ENCODE assay signal across 25 cellular contexts in the genomic region with DNA sequence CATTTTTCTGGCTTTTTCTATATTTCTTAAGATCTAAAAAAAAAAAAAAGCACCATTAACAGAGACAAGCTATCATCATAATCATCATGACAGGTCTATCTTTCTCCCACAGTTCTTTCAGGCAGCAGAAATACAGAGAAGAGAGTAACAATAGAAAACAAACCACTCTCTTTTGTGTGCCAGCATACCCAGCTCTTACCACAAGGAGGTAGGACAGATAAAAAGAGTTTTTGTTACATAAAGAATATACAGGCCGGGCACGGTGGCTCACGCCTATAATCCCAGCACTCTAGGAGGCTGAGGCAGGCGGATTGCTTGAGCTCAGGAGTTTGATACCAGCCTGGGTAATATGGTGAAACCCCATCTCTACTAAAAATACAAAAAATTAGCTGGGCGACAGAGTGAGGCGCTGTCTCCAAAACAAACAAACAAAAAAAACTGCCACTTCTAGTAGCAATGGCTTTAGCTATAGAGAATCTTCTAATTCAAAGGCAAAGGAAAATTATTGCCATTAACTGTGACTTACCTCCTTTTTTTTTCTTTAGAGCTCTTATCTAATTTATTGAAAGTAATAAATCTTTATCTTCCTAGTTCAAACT. TPM values are rescaled to one million over a fixed set of nuclear protein-coding genes. Genes with fewer than 3 reads are reported as not detected.
DNase-seq lines count a peak whose midpoint lies in the region; ATAC-seq, FAIRE-seq and TF ChIP-seq lines count a peak whose summit lies in the region.
"Had no signal": no experiment of that assay in that cellular context is flagged by ENCODE, and none has a peak within 500 bp of the region (broad histone marks: within the 10 kb centered on the region; RNA-seq: fewer than 3 reads in every experiment).

No MANE protein-coding gene starts in this region.

- no peaks in the 10 kb centered on the region for H3K4me1 Mint-ChIP-seq in activated T-helper 1 cell treated with anti-CD3 and anti-CD28 coated beads, Interleukin-12 subunit alpha, Interleukin-12 subunit beta, Interleukin-2, Interleukin-4 antibody, amounts not matched to agents 30 ng/mL and 10 ng/mL and 1 ng/mL, durations not matched to agents 14 hours and 24 hours and 36 hours (ENCODE audit: low read depth)
- peaks cover 14% of the 10 kb centered on the region for H3K4me1 Mint-ChIP-seq in activated T-cell treated with anti-CD3 and anti-CD28 coated beads, Interleukin-2, amount 50 U/mL, for 24 hours (ENCODE audit: low read depth)

- H4K20me1 ChIP-seq in Loucy (ENCODE audit: insufficient read depth, low read length, poor library complexity, severe bottlenecking) (peaks cover 12% of the 10 kb centered on the region), neural cell (ENCODE audit: insufficient read depth) (no peaks in the 10 kb centered on the region)

- no peaks in the 10 kb centered on the region for H3K9me2 ChIP-seq in Loucy (replicated peaks; ENCODE audit: low read depth, low read length)
- no peaks in the 10 kb centered on the region for H3K9me2 ChIP-seq in neural cell (ENCODE audit: insufficient read depth, low read length)

- H3K4me3 Mint-ChIP-seq in activated T-helper 1 cell treated with anti-CD3 and anti-CD28 coated beads, Interleukin-12 subunit alpha, Interleukin-12 subunit beta, Interleukin-2, Interleukin-4 antibody, amounts not matched to agents 30 ng/mL and 10 ng/mL and 1 ng/mL, durations not matched to agents 14 hours and 24 hours and 36 hours, result no peak overlapping the region
- no peak overlapping the region for H3K4me3 Mint-ChIP-seq in activated T-cell treated with anti-CD3 and anti-CD28 coated beads, Interleukin-2, amount 50 U/mL, for 24 hours
- H3K4me3 Mint-ChIP-seq: activated CD4-positive, alpha-beta memory T cell treated with anti-CD3 and anti-CD28 coated beads, Interleukin-2, amount 10 ng/mL, durations not matched to agents 7 days and 5 days; dendritic cell treated with granulocyte-macrophage colony-stimulating factor and Interleukin-4, amounts not matched to agents 40 ng/mL and 50 ng/mL, for 4 days; IgD-negative memory B cell; naive thymus-derived CD8-positive, alpha-beta T cell had no signal

- peak overlapping the region; percentile 44 for H3K27ac ChIP-seq in neural cell (ENCODE audit: low read length)
- H3K27ac ChIP-seq: cardiac muscle cell, left lung, parathyroid adenoma, RWPE1, testis, vagina had no signal

- DNase-seq in COLO829 (ENCODE audit: low spot score) (peak; percentile 3), H54 (ENCODE audit: insufficient read length, low spot score) (no peak), HCEC 1CT (no peak)
- DNase-seq in activated T-helper 1 cell treated with anti-CD3 and anti-CD28 coated beads, Interleukin-12 subunit alpha, Interleukin-12 subunit beta, Interleukin-2, Interleukin-4 antibody, amounts not matched to agents 30 ng/mL and 10 ng/mL and 1 ng/mL, durations not matched to agents 14 hours and 24 hours and 36 hours (ENCODE audit: low spot score), result no peak
- no peak for DNase-seq in activated T-cell treated with anti-CD3 and anti-CD28 coated beads, Interleukin-2, amount 50 U/mL, for 24 hours
- DNase-seq: activated CD4-positive, alpha-beta memory T cell treated with anti-CD3 and anti-CD28 coated beads, Interleukin-2, amount 10 ng/mL, durations not matched to agents 7 days and 5 days; activated CD4-positive, CD25-positive, alpha-beta regulatory T cell; activated naive CD4-positive, alpha-beta T cell treated with Interleukin-2 at 50 U/mL for 16 hours; amygdala; DMS 273 treated with DMSO at 0.1 percent for 48 hours; left lung; MG63; naive thymus-derived CD8-positive, alpha-beta T cell; NCI-H1436; stimulated activated naive CD4-positive, alpha-beta T cell; testis had no signal

- H3K36me3 ChIP-seq in Loucy (ENCODE audit: insufficient read depth, low read length) (peaks cover 28% of the 10 kb centered on the region; the same call in 1 of the 2 replicates), neural cell (ENCODE audit: insufficient read depth, low read length) (no peaks in the 10 kb centered on the region)
- H3K36me3 ChIP-seq: left lung, vagina had no signal

- peaks cover 3% of the 10 kb centered on the region for H3K36me3 Mint-ChIP-seq in activated T-helper 1 cell treated with anti-CD3 and anti-CD28 coated beads, Interleukin-12 subunit alpha, Interleukin-12 subunit beta, Interleukin-2, Interleukin-4 antibody, amounts not matched to agents 30 ng/mL and 10 ng/mL and 1 ng/mL, durations not matched to agents 14 hours and 24 hours and 36 hours (ENCODE audit: low read depth)
- peaks cover 45% of the 10 kb centered on the region for H3K36me3 Mint-ChIP-seq in activated T-cell treated with anti-CD3 and anti-CD28 coated beads, Interleukin-2, amount 50 U/mL, for 24 hours (ENCODE audit: low read depth)

- peak; percentile 25 for TF ChIP-seq EP300 in neural cell (conservative IDR thresholded peaks at IDR 0.05; ENCODE audit: poor library complexity, severe bottlenecking)

- TF ChIP-seq RAD21 in neural cell (conservative IDR thresholded peaks at IDR 0.05), result peak; percentile 47

- H3K4me1 ChIP-seq in Loucy (ENCODE audit: insufficient read depth, low read length, poor library complexity, severe bottlenecking), result no peaks in the 10 kb centered on the region
- H3K4me1 ChIP-seq: left lung, parathyroid adenoma, testis had no signal

- no peak for TF ChIP-seq POLR2A in H54 (IDR thresholded peaks at IDR 0.05; ENCODE audit: low read depth, low read length)

- H3K4me2 ChIP-seq in Loucy (ENCODE audit: low read depth, low read length, poor library complexity, severe bottlenecking) (no peak overlapping the region), neural cell (ENCODE audit: low read length) (no peak overlapping the region)

- peak overlapping the region; percentile 19 for H3K27ac Mint-ChIP-seq in activated T-helper 1 cell treated with anti-CD3 and anti-CD28 coated beads, Interleukin-12 subunit alpha, Interleukin-12 subunit beta, Interleukin-2, Interleukin-4 antibody, amounts not matched to agents 30 ng/mL and 10 ng/mL and 1 ng/mL, durations not matched to agents 14 hours and 24 hours and 36 hours
- H3K27ac Mint-ChIP-seq in activated T-cell treated with anti-CD3 and anti-CD28 coated beads, Interleukin-2, amount 50 U/mL, for 24 hours, result no peak overlapping the region
- H3K27ac Mint-ChIP-seq: activated CD4-positive, alpha-beta memory T cell treated with anti-CD3 and anti-CD28 coated beads, Interleukin-2, amount 10 ng/mL, durations not matched to agents 7 days and 5 days; dendritic cell treated with granulocyte-macrophage colony-stimulating factor and Interleukin-4, amounts not matched to agents 40 ng/mL and 50 ng/mL, for 4 days; IgD-negative memory B cell had no signal

- H2AFZ ChIP-seq in Loucy (ENCODE audit: low read length) (no peak overlapping the region), neural cell (ENCODE audit: low read depth, low read length) (no peak overlapping the region)
- H2AFZ ChIP-seq: parathyroid adenoma had no signal

- H3K4me3 ChIP-seq in Loucy (ENCODE audit: low read length, poor library complexity, severe bottlenecking) (no peak overlapping the region), neural cell (ENCODE audit: low read length) (no peak overlapping the region)
- H3K4me3 ChIP-seq: cardiac muscle cell, left lung, MG63, testis, vagina had no signal

- H3K9ac ChIP-seq in Loucy (ENCODE audit: low read depth, low read length, poor library complexity, severe bottlenecking) (no peak overlapping the region), neural cell (ENCODE audit: low read length) (no peak overlapping the region)
- H3K9ac ChIP-seq: parathyroid adenoma had no signal

- H3F3A ChIP-seq in Loucy (ENCODE audit: low read depth) (0 out of 2 replicates have a peak, but pooled peaks cover 4% of the 10 kb centered on the region), neural cell (ENCODE audit: insufficient read depth, low read length, poor library complexity, severe bottlenecking) (no peaks in the 10 kb centered on the region)

- H3K27me3 Mint-ChIP-seq in activated T-helper 1 cell treated with anti-CD3 and anti-CD28 coated beads, Interleukin-12 subunit alpha, Interleukin-12 subunit beta, Interleukin-2, Interleukin-4 antibody, amounts not matched to agents 30 ng/mL and 10 ng/mL and 1 ng/mL, durations not matched to agents 14 hours and 24 hours and 36 hours (ENCODE audit: insufficient read depth), result no peaks in the 10 kb centered on the region
- H3K27me3 Mint-ChIP-seq in activated T-cell treated with anti-CD3 and anti-CD28 coated beads, Interleukin-2, amount 50 U/mL, for 24 hours, result no peaks in the 10 kb centered on the region
- H3K27me3 Mint-ChIP-seq: activated CD4-positive, alpha-beta memory T cell treated with anti-CD3 and anti-CD28 coated beads, Interleukin-2, amount 10 ng/mL, durations not matched to agents 7 days and 5 days; dendritic cell treated with granulocyte-macrophage colony-stimulating factor and Interleukin-4, amounts not matched to agents 40 ng/mL and 50 ng/mL, for 4 days; IgD-negative memory B cell; naive thymus-derived CD8-positive, alpha-beta T cell had no signal

- TF ChIP-seq CTCF in Loucy (conservative IDR thresholded peaks at IDR 0.05; ENCODE audit: low read length) (peak; percentile 41), neural cell (IDR thresholded peaks at IDR 0.05; ENCODE audit: poor library complexity, severe bottlenecking) (peak; percentile 55)

- H3K9me3 Mint-ChIP-seq in activated T-helper 1 cell treated with anti-CD3 and anti-CD28 coated beads, Interleukin-12 subunit alpha, Interleukin-12 subunit beta, Interleukin-2, Interleukin-4 antibody, amounts not matched to agents 30 ng/mL and 10 ng/mL and 1 ng/mL, durations not matched to agents 14 hours and 24 hours and 36 hours, result no peaks in the 10 kb centered on the region
- H3K9me3 Mint-ChIP-seq in activated T-cell treated with anti-CD3 and anti-CD28 coated beads, Interleukin-2, amount 50 U/mL, for 24 hours, result no peaks in the 10 kb centered on the region
- H3K9me3 Mint-ChIP-seq: activated CD4-positive, alpha-beta memory T cell treated with anti-CD3 and anti-CD28 coated beads, Interleukin-2, amount 10 ng/mL, durations not matched to agents 7 days and 5 days; dendritic cell treated with granulocyte-macrophage colony-stimulating factor and Interleukin-4, amounts not matched to agents 40 ng/mL and 50 ng/mL, for 4 days; IgD-negative memory B cell; naive thymus-derived CD8-positive, alpha-beta T cell had no signal

- H3K27me3 ChIP-seq in Loucy (ENCODE audit: insufficient read depth, low read length, poor library complexity, severe bottlenecking) (no peaks in the 10 kb centered on the region), neural cell (ENCODE audit: insufficient read depth, low read depth, low read length) (no peaks in the 10 kb centered on the region)
- H3K27me3 ChIP-seq: cardiac muscle cell, left lung, MG63, testis, vagina had no signal

- FAIRE-seq in H54 (lab: Jason Lieb, UNC), result no peak

- H3K79me2 ChIP-seq in Loucy (ENCODE audit: insufficient read depth, low read length), result peaks cover 33% of the 10 kb centered on the region; the same call in 1 of the 2 replicates
- H3K79me2 ChIP-seq in neural cell (replicated peaks; ENCODE audit: insufficient read depth, low read length), result peaks cover 15% of the 10 kb centered on the region

- intact Hi-C loops in activated T-helper 1 cell treated with anti-CD3 and anti-CD28 coated beads, Interleukin-12 subunit alpha, Interleukin-12 subunit beta, Interleukin-2, Interleukin-4 antibody, amounts not matched to agents 30 ng/mL and 10 ng/mL and 1 ng/mL, durations not matched to agents 14 hours and 24 hours and 36 hours (cut with micrococcal nuclease), result no loop called here

- H3K9me3 ChIP-seq in Loucy (ENCODE audit: insufficient read depth, low read depth, low read length) (no peaks in the 10 kb centered on the region), neural cell (ENCODE audit: low read length) (no peaks in the 10 kb centered on the region)
- H3K9me3 ChIP-seq: left lung, MG63, testis, vagina had no signal

- no peak for ATAC-seq in HG03460 (IDR thresholded peaks at IDR 0.05; ENCODE audit: unreplicated experiment)
- ATAC-seq: left lung; naive thymus-derived CD8-positive, alpha-beta T cell had no signal

RNA-seq across cellular contexts. Expression of gene ANKRD13C, which starts 39.7 kb away (rescaled TPM):
- 25.5 and 26.5 TPM in 2 replicates for total RNA-seq in activated T-helper 1 cell treated with anti-CD3 and anti-CD28 coated beads, Interleukin-12 subunit alpha, Interleukin-12 subunit beta, Interleukin-2, Interleukin-4 antibody, amounts not matched to agents 30 ng/mL and 10 ng/mL and 1 ng/mL, durations not matched to agents 14 hours and 24 hours and 36 hours
- polyA plus RNA-seq in neural cell, result 52.7 and 53.3 TPM in 2 replicates
- 96.9 and 102 TPM in 2 replicates for polyA minus RNA-seq in neural cell
